ENCODE assay signal across 9 cellular contexts in genomic region chr7:153190452-153190851, GRCh38.
DNase-seq lines count a peak whose midpoint lies in the region; ATAC-seq, FAIRE-seq and TF ChIP-seq lines count a peak whose summit lies in the region.
"Had no signal": no experiment of that assay in that cellular context is flagged by ENCODE, and none has a peak within 500 bp of the region (broad histone marks: within the 10 kb centered on the region; RNA-seq: fewer than 3 reads in every experiment).

No MANE protein-coding gene starts in this region.

- no peak overlapping the region for H3K27ac ChIP-seq in WERI-Rb-1

- peaks cover 5% of the 10 kb centered on the region for H3K9me3 ChIP-seq in WERI-Rb-1 (ENCODE audit: severe bottlenecking)

- no peak for FAIRE-seq in urothelium cell line (lab: Jason Lieb, UNC)

- no peaks in the 10 kb centered on the region for H3K36me3 ChIP-seq in WERI-Rb-1

- no peak for TF ChIP-seq CTCF in WERI-Rb-1 (IDR thresholded peaks at IDR 0.05; ENCODE audit: low read depth, low read length)

- H3K27me3 ChIP-seq in WERI-Rb-1 (ENCODE audit: insufficient read depth, low read depth, severe bottlenecking), result peaks cover 53% of the 10 kb centered on the region

- peak; percentile 74 for ATAC-seq in HG03280 (IDR thresholded peaks at IDR 0.05; ENCODE audit: unreplicated experiment)

- H3K4me3 ChIP-seq in WERI-Rb-1 (ENCODE audit: low read depth, low read length), result no peak overlapping the region

- DNase-seq in stimulated activated CD4-positive, alpha-beta T cell treated with anti-CD3 and anti-CD28 coated beads, Interleukin-15, amount 100 ng/mL, for 24 hours, result peak; percentile 9
- DNase-seq in stimulated activated CD4-positive, alpha-beta T cell treated with anti-CD3 and anti-CD28 coated beads, Interleukin-4, amount 100 ng/mL, for 4 hours, result no peak
- peak; percentile 33 for DNase-seq in WERI-Rb-1
- peak; percentile 26 for DNase-seq in urothelium cell line (ENCODE audit: low spot score)
- no peak for DNase-seq in occipital lobe (lab: John Stamatoyannopoulos, UW)
- no peak for DNase-seq in amniotic stem cell (lab: John Stamatoyannopoulos, UW)
- DNase-seq in activated CD4-positive, CD25-positive, alpha-beta regulatory T cell treated with anti-CD3 and anti-CD28 coated beads, Interleukin-2, amount 50 U/mL, for 72 hours, result no peak
- DNase-seq: activated CD4-positive, CD25-positive, alpha-beta regulatory T cell had no signal

Comparison
In these comparisons a context has a peak if more than half of its experiments do, and no peak if none do; other contexts are left out.
1. DNase-seq: peak in stimulated activated CD4-positive, alpha-beta T cell treated with anti-CD3 and anti-CD28 coated beads, Interleukin-15, amount 100 ng/mL, for 24 hours (single experiment), WERI-Rb-1 (single experiment) and urothelium cell line (single experiment); none in stimulated activated CD4-positive, alpha-beta T cell treated with anti-CD3 and anti-CD28 coated beads, Interleukin-4, amount 100 ng/mL, for 4 hours (0 of 2), occipital lobe (single experiment), amniotic stem cell (single experiment) and activated CD4-positive, CD25-positive, alpha-beta regulatory T cell treated with anti-CD3 and anti-CD28 coated beads, Interleukin-2, amount 50 U/mL, for 72 hours (single experiment).